Comparison of ENCODE assay signal across 8 cellular contexts in the genomic region with DNA sequence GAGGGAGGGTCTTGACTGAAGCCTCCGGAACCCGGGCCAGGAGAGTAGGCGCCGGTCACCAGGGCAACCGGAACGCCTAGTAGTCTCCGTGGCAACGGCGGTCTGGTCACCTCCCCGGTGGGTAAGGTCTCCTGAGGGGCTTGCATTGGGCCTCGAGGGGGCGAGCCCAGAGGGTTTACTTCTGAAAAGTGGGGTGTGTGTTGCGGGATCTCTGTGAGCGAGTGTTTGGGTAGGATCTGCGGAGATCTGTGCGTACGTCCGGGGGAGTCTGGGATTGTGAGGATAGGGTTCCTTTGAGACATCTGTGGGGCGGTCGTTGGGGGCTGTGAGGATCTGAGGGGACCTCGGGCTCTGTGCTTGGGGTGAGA. TPM values are rescaled to one million over a fixed set of nuclear protein-coding genes. Genes with fewer than 3 reads are reported as not detected.
A peak's percentile ranks its signal among the peaks of the same experiment; 100 is the strongest.
DNase-seq lines count a peak whose midpoint lies in the region; ATAC-seq, FAIRE-seq and TF ChIP-seq lines count a peak whose summit lies in the region.

A gene with protein sequence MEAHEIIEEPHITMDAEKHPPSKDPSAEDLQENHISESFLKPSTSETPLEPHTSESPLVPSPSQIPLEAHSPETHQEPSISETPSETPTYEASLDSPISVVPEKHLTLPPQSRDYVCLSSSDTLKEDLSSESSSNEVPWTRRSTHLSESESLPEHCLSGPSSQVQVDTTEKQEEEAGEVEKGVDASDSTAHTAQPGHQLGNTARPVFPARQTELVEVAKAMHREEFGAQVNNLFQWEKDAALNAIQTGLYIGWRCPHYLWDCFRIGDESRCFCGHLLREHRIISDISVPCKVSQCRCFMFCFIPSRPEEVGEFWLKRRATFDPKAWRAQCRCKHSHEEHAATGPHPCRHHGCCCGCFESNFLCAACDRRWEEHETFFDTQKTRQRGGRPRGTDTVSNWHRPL (minus strand): TSS at position 17 of the 368 bp plus-strand sequence. CDS start 2,571 bp downstream, outside the sequence.

- peak within 1 kb of the TSS; percentile 97 for H2AFZ ChIP-seq in SU-DHL-6 (ENCODE audit: low read depth, low read length, severe bottlenecking)
- peak within 1 kb of the TSS; percentile 97 for H2AFZ ChIP-seq in endothelial cell of umbilical vein (ENCODE audit: low read depth, low read length)

- BruUV-seq in endothelial cell of umbilical vein (replicated peaks; lab: Mats Ljungman, UMichigan): no TSS peak

- DNase-seq in AG04450 (ENCODE audit: low read depth, low spot score): no peak
- no peak for DNase-seq in endothelial cell of umbilical vein (ENCODE audit: low read depth, low spot score)
- DNase-seq in neural crest cell (ENCODE audit: low read depth, low spot score): peak; percentile 62

- H3K27ac ChIP-seq in AG04450 (ENCODE audit: low read depth, low read length): peak within 1 kb of the TSS; percentile 39
- no peak within 1 kb of the TSS for H3K27ac ChIP-seq in SU-DHL-6 (ENCODE audit: low read depth, low read length)
- peak within 1 kb of the TSS; percentile 34 for H3K27ac ChIP-seq in endothelial cell of umbilical vein (ENCODE audit: insufficient read depth, low read depth, low read length)

- intact Hi-C loops in endothelial cell of umbilical vein (cut with micrococcal nuclease): loop anchor here (5.0 kb wide), 1 partner anchor 119 kb away; no protein-coding TSS in a partner anchor

- TF ChIP-seq CTCF in AG04450 (IDR thresholded peaks at IDR 0.05; ENCODE audit: low read depth, low read length): no peak
- TF ChIP-seq CTCF in SU-DHL-6 (IDR thresholded peaks at IDR 0.05; ENCODE audit: insufficient read depth, low read length, poor library complexity, severe bottlenecking): no peak
- no peak for TF ChIP-seq CTCF in endothelial cell of umbilical vein (IDR thresholded peaks at IDR 0.05; ENCODE audit: extremely low read depth in 1 of 2, insufficient read depth in 1 of 2, low read depth in 1 of 2, low read length in 2 of 2)
- TF ChIP-seq CTCF in neural crest cell (conservative IDR thresholded peaks at IDR 0.05): no peak

- H3K9ac ChIP-seq in SU-DHL-6 (ENCODE audit: low read length): peak within 1 kb of the TSS; percentile 60
- peak within 1 kb of the TSS; percentile 64 for H3K9ac ChIP-seq in endothelial cell of umbilical vein (replicated peaks; ENCODE audit: extremely low read depth, insufficient read depth, low read length)

- peaks cover 48% of the 10 kb centered on the region for H3K4me1 Mint-ChIP-seq in neural crest cell

- H3K36me3 Mint-ChIP-seq in neural crest cell (ENCODE audit: low read depth): no peaks in the 10 kb centered on the region

- dilution Hi-C loops in endothelial cell of umbilical vein (cut with MboI; ENCODE audit: extremely low pct_ligation_motif_present, low sequenced_read_pairs): no loop called here

- H3K9me3 Mint-ChIP-seq in neural crest cell: no peaks in the 10 kb centered on the region

- H3K9me1 ChIP-seq in endothelial cell of umbilical vein (replicated peaks; ENCODE audit: control insufficient read depth, extremely low read depth, insufficient read depth, low read length): no peaks in the 10 kb centered on the region

- peak within 1 kb of the TSS; percentile 89 for H3K27ac Mint-ChIP-seq in neural crest cell (ENCODE audit: unreplicated experiment)

- H3K4me2 ChIP-seq in SU-DHL-6 (ENCODE audit: low read depth, low read length, poor library complexity, severe bottlenecking): peak within 1 kb of the TSS; percentile 91
- H3K4me2 ChIP-seq in endothelial cell of umbilical vein (ENCODE audit: insufficient read depth, low read length): peak within 1 kb of the TSS; percentile 74

- FAIRE-seq in endothelial cell of umbilical vein (lab: Jason Lieb, UNC): no peak

- H3K9me2 ChIP-seq in SU-DHL-6 (replicated peaks; ENCODE audit: insufficient read depth, low read length): no peaks in the 10 kb centered on the region

- H3K27me3 Mint-ChIP-seq in neural crest cell (ENCODE audit: low read depth): no peaks in the 10 kb centered on the region

- CTCF ChIA-PET in AG04450 (lab: Charles Lee) (interaction anchor here (0.7 to 1.6 kb wide), 4 partner anchors 14 to 117 kb away, joined by 3 to 7 read pairs (median 4); no protein-coding TSS in a partner anchor), endothelial cell of umbilical vein (lab: Charles Lee) (interaction anchor here (0.7 to 7.6 kb wide), 10 partner anchors 13 to 117 kb away, joined by 3 to 277 read pairs (median 5); a partner anchor contains a TSS)

- H3K4me1 ChIP-seq in endothelial cell of umbilical vein (ENCODE audit: control insufficient read depth, extremely low read depth, insufficient read depth, low read length): peaks cover 9% of the 10 kb centered on the region

- peak within 1 kb of the TSS; percentile 73 for H3K4me3 ChIP-seq in AG04450 (ENCODE audit: low read depth, low read length)
- peak within 1 kb of the TSS; percentile 79 for H3K4me3 ChIP-seq in SU-DHL-6 (ENCODE audit: insufficient read depth, low read length, poor library complexity, severe bottlenecking)
- H3K4me3 ChIP-seq in endothelial cell of umbilical vein (replicated peaks in 1 of 3; ENCODE audit: insufficient read depth in 1 of 3, low read depth in 1 of 3, low read length in 3 of 3): peak within 1 kb of the TSS; percentile 54 to 60 (median 60)

- H3F3A ChIP-seq in SU-DHL-6 (ENCODE audit: insufficient read depth): no peaks in the 10 kb centered on the region

- H3K36me3 ChIP-seq in SU-DHL-6 (ENCODE audit: low read length) (no peaks in the 10 kb centered on the region), endothelial cell of umbilical vein (ENCODE audit: control insufficient read depth in 2 of 2, extremely low read depth in 1 of 2, insufficient read depth in 2 of 2, low read length in 2 of 2) (no peaks in the 10 kb centered on the region)

- H4K20me1 ChIP-seq in SU-DHL-6 (ENCODE audit: low read depth, low read length) (no peaks in the 10 kb centered on the region), endothelial cell of umbilical vein (replicated peaks; ENCODE audit: control insufficient read depth, extremely low read depth, insufficient read depth, low read length) (no peaks in the 10 kb centered on the region)

- ATAC-seq in GM21423 (IDR thresholded peaks at IDR 0.05; ENCODE audit: unreplicated experiment) (peak; percentile 5), GM19328 (IDR thresholded peaks at IDR 0.05; ENCODE audit: unreplicated experiment) (no peak), HG03457 (IDR thresholded peaks at IDR 0.05; ENCODE audit: unreplicated experiment) (no peak), HG03175 (IDR thresholded peaks at IDR 0.05; ENCODE audit: unreplicated experiment) (no peak)

- H3K27me3 ChIP-seq in AG04450 (ENCODE audit: control insufficient read depth, insufficient read depth, low read length): no peaks in the 10 kb centered on the region
- H3K27me3 ChIP-seq in SU-DHL-6 (ENCODE audit: low read length): no peaks in the 10 kb centered on the region
- H3K27me3 ChIP-seq in endothelial cell of umbilical vein (ENCODE audit: control insufficient read depth in 2 of 2, insufficient read depth in 2 of 2, low read length in 2 of 2): no peaks in the 10 kb centered on the region

- POLR2A ChIA-PET in AG04450 (lab: Yijun Ruan, JAX): interaction anchor here (0.6 to 1.4 kb wide), 4 partner anchors 14 to 195 kb away, joined by 3 to 8 read pairs (median 4); a partner anchor contains a TSS
- POLR2A ChIA-PET in endothelial cell of umbilical vein (lab: Charles Lee): interaction anchor here (0.7 kb wide), 1 partner anchor 33 kb away, joined by 5 read pairs; no protein-coding TSS in a partner anchor

- H3K9me3 ChIP-seq in AG04450 (ENCODE audit: control insufficient read depth, insufficient read depth, low read length): no peaks in the 10 kb centered on the region
- no peaks in the 10 kb centered on the region for H3K9me3 ChIP-seq in SU-DHL-6 (ENCODE audit: insufficient read depth, low read length)
- H3K9me3 ChIP-seq in endothelial cell of umbilical vein (replicated peaks; ENCODE audit: control insufficient read depth, insufficient read depth, low read length): no peaks in the 10 kb centered on the region

- TF ChIP-seq POLR2A in endothelial cell of umbilical vein (IDR thresholded peaks at IDR 0.05; ENCODE audit: low read depth, low read length): no peak

- no peaks in the 10 kb centered on the region for H3K79me2 ChIP-seq in SU-DHL-6 (ENCODE audit: insufficient read depth, low read length)
- H3K79me2 ChIP-seq in endothelial cell of umbilical vein (ENCODE audit: control insufficient read depth, insufficient read depth, low read length): no peaks in the 10 kb centered on the region

- H3K4me3 Mint-ChIP-seq in neural crest cell: peak within 1 kb of the TSS; percentile 89

TF ChIP-seq in endothelial cell of umbilical vein, 7 proteins besides CTCF, POLR2A, EP300 and RAD21:
- TF ChIP-seq EZH2 (IDR thresholded peaks at IDR 0.05; ENCODE audit: borderline replicate concordance, low read depth, low read length, severe bottlenecking): no peak
- TF ChIP-seq JUN (IDR thresholded peaks at IDR 0.05; ENCODE audit: borderline replicate concordance, insufficient read depth, insufficient read length, low read depth): no peak
- no peak for TF ChIP-seq FOS (IDR thresholded peaks at IDR 0.05; ENCODE audit: borderline replicate concordance, insufficient read depth, low read length)
- TF ChIP-seq GATA2 (IDR thresholded peaks at IDR 0.05; ENCODE audit: insufficient read depth, insufficient read length, low read depth, low read length): no peak
- TF ChIP-seq POLR2AphosphoS5 (IDR thresholded peaks at IDR 0.05; ENCODE audit: insufficient read depth, low read depth, low read length): no peak
- TF ChIP-seq MYC (IDR thresholded peaks at IDR 0.05; ENCODE audit: low read depth, low read length): no peak
- TF ChIP-seq, protein P1, sequence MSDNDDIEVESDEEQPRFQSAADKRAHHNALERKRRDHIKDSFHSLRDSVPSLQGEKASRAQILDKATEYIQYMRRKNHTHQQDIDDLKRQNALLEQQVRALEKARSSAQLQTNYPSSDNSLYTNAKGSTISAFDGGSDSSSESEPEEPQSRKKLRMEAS (IDR thresholded peaks at IDR 0.05; ENCODE audit: insufficient read depth, insufficient read length): no peak
TF ChIP-seq in endothelial cell of umbilical vein: peak in this region for 0.

RNA-seq across cellular contexts. Expression of the gene that starts here (rescaled TPM):
- not detected in 2 replicates for polyA plus RNA-seq in AG04450 (2011; rRNA removed)
- polyA minus RNA-seq in AG04450 (2011; rRNA and poly(A)+ RNA removed): not detected in 2 replicates
- not detected in 2 replicates for total RNA-seq in endothelial cell of umbilical vein
- polyA plus RNA-seq in endothelial cell of umbilical vein: not detected in 2 replicates
- not detected in 2 replicates for polyA plus RNA-seq in endothelial cell of umbilical vein (2011; cell fraction: cytosol; rRNA removed)
- not detected in 2 replicates for polyA plus RNA-seq in endothelial cell of umbilical vein (2011; cell fraction: nucleus; rRNA removed)
- polyA plus RNA-seq in endothelial cell of umbilical vein (2012): not detected in 2 replicates
- not detected in 2 replicates for polyA minus RNA-seq in endothelial cell of umbilical vein
- not detected for polyA minus RNA-seq in endothelial cell of umbilical vein (2011; cell fraction: cytosol; rRNA and poly(A)+ RNA removed)
- not detected in 2 replicates for polyA minus RNA-seq in endothelial cell of umbilical vein (2011; cell fraction: nucleus; rRNA and poly(A)+ RNA removed)
- total RNA-seq in neural crest cell: 0.19 and 0.43 TPM in 2 replicates

Comparison
In these comparisons a context has a peak if more than half of its experiments do, and no peak if none do; other contexts are left out.
1. Peak in DNase-seq in neural crest cell; RNA of the gene not detected or under 1 TPM.